ENCODE assay signal across 28 cellular contexts in genomic region chr17:82790391-82790790, GRCh38. TPM values are rescaled to one million over a fixed set of nuclear protein-coding genes. Genes with fewer than 3 reads are reported as not detected.
DNase-seq lines count a peak whose midpoint lies in the region; ATAC-seq, FAIRE-seq and TF ChIP-seq lines count a peak whose summit lies in the region.
"Had no signal": no experiment of that assay in that cellular context is flagged by ENCODE, and none has a peak within 500 bp of the region (broad histone marks: within the 10 kb centered on the region; RNA-seq: fewer than 3 reads in every experiment).

No MANE protein-coding gene starts in this region.

- H3K4me3 ChIP-seq in K562 (no peak overlapping the region), suprapubic skin (no peak overlapping the region), psoas muscle (no peak overlapping the region), dorsolateral prefrontal cortex (no peak overlapping the region)
- H3K4me3 ChIP-seq: Peyer's patch had no signal

- H3K4me2 ChIP-seq in K562 (ENCODE audit: insufficient read depth, low read length): no peak overlapping the region

- no peak overlapping the region for H3K4me3 Mint-ChIP-seq in activated CD8-positive, alpha-beta T cell treated with anti-CD3 and anti-CD28 coated beads, Interleukin-2, amount 10 ng/mL, durations not matched to agents 7 days and 5 days
- H3K4me3 Mint-ChIP-seq in activated CD8-positive, alpha-beta T cell treated with anti-CD3 and anti-CD28 coated beads for 36 hours: no peak overlapping the region
- H3K4me3 Mint-ChIP-seq in memory B cell: no peak overlapping the region
- H3K4me3 Mint-ChIP-seq: CD8-positive, alpha-beta memory T cell; HFFc6 had no signal

- no peak for FAIRE-seq in K562 (lab: Jason Lieb, UNC)
- FAIRE-seq: HepG2 had no signal

- no peak overlapping the region for H3K9ac ChIP-seq in K562 (ENCODE audit: insufficient read depth in 1 of 2, low read depth in 2 of 2, low read length in 2 of 2)

- TF ChIP-seq CTCF in activated CD8-positive, alpha-beta T cell treated with anti-CD3 and anti-CD28 coated beads for 36 hours (IDR thresholded peaks at IDR 0.05): no peak
- TF ChIP-seq CTCF in K562 (IDR thresholded peaks at IDR 0.05 in 2 of 3, conservative IDR thresholded peaks at IDR 0.05 in 1 of 3; ENCODE audit: insufficient read depth in 2 of 3, low read depth in 1 of 3, low read length in 3 of 3) (no peak), suprapubic skin (IDR thresholded peaks at IDR 0.05) (no peak), psoas muscle (IDR thresholded peaks at IDR 0.05) (no peak), dorsolateral prefrontal cortex (IDR thresholded peaks at IDR 0.05 in 54 of 56, conservative IDR thresholded peaks at IDR 0.05 in 2 of 56; ENCODE audit: low read depth in 1 of 56, partially characterized antibody in 56 of 56) (no peak)

- H3K27me3 Mint-ChIP-seq in activated CD8-positive, alpha-beta T cell treated with anti-CD3 and anti-CD28 coated beads, Interleukin-2, amount 10 ng/mL, durations not matched to agents 7 days and 5 days (ENCODE audit: low read depth): no peaks in the 10 kb centered on the region
- H3K27me3 Mint-ChIP-seq in activated CD8-positive, alpha-beta T cell treated with anti-CD3 and anti-CD28 coated beads for 36 hours: no peaks in the 10 kb centered on the region
- no peaks in the 10 kb centered on the region for H3K27me3 Mint-ChIP-seq in memory B cell
- H3K27me3 Mint-ChIP-seq: CD8-positive, alpha-beta memory T cell had no signal

- H3K27me3 ChIP-seq in K562 (ENCODE audit: control insufficient read depth in 2 of 2, insufficient read depth in 2 of 2, low read length in 2 of 2): no peaks in the 10 kb centered on the region
- no peaks in the 10 kb centered on the region for H3K27me3 ChIP-seq in suprapubic skin
- H3K27me3 ChIP-seq in psoas muscle (ENCODE audit: insufficient read depth in 3 of 3, low read length in 2 of 3): no peaks in the 10 kb centered on the region
- H3K27me3 ChIP-seq in dorsolateral prefrontal cortex: no peaks in the 10 kb centered on the region
- H3K27me3 ChIP-seq: Peyer's patch had no signal

- CTCF ChIA-PET in activated CD8-positive, alpha-beta T cell treated with anti-CD3 and anti-CD28 coated beads, Interleukin-2, amount 10 ng/mL, durations not matched to agents 7 days and 5 days (lab: Charles Lee): no interaction called here
- CTCF ChIA-PET in activated CD8-positive, alpha-beta T cell treated with anti-CD3 and anti-CD28 coated beads for 36 hours (lab: Charles Lee): no interaction called here
- CTCF ChIA-PET in K562 (lab: Yijun Ruan, JAX; ENCODE audit: low intra/inter-chr PET ratio): no interaction called here

- peaks cover 2% of the 10 kb centered on the region for H3K9me1 ChIP-seq in K562 (ENCODE audit: control insufficient read depth, insufficient read depth, low read length)

- in situ Hi-C loops in K562 (cut with MboI): no loop called here

- no peak for ATAC-seq in activated CD8-positive, alpha-beta T cell treated with anti-CD3 and anti-CD28 coated beads, Interleukin-2, amount 10 ng/mL, durations not matched to agents 7 days and 5 days
- no peak for ATAC-seq in activated CD8-positive, alpha-beta T cell treated with anti-CD3 and anti-CD28 coated beads for 36 hours
- ATAC-seq in K562: no peak
- ATAC-seq in memory B cell (ENCODE audit: low read depth): no peak
- ATAC-seq in psoas muscle: no peak
- ATAC-seq: HepG2 had no signal

- peaks cover 31% of the 10 kb centered on the region; the same call in 1 of the 3 replicates for H3K36me3 ChIP-seq in K562 (ENCODE audit: control insufficient read depth, insufficient read depth, low read length)
- no peaks in the 10 kb centered on the region for H3K36me3 ChIP-seq in suprapubic skin
- H3K36me3 ChIP-seq in psoas muscle (ENCODE audit: insufficient read depth in 1 of 2, low read depth in 1 of 2): no peaks in the 10 kb centered on the region
- H3K36me3 ChIP-seq: Peyer's patch had no signal

- peak overlapping the region; percentile 43 for H3K27ac Mint-ChIP-seq in activated CD8-positive, alpha-beta T cell treated with anti-CD3 and anti-CD28 coated beads, Interleukin-2, amount 10 ng/mL, durations not matched to agents 7 days and 5 days
- no peak overlapping the region for H3K27ac Mint-ChIP-seq in activated CD8-positive, alpha-beta T cell treated with anti-CD3 and anti-CD28 coated beads for 36 hours
- peak overlapping the region; percentile 19 for H3K27ac Mint-ChIP-seq in memory B cell

- H3K36me3 Mint-ChIP-seq in activated CD8-positive, alpha-beta T cell treated with anti-CD3 and anti-CD28 coated beads, Interleukin-2, amount 10 ng/mL, durations not matched to agents 7 days and 5 days (ENCODE audit: low read depth): no peaks in the 10 kb centered on the region
- peaks cover 6% of the 10 kb centered on the region for H3K36me3 Mint-ChIP-seq in activated CD8-positive, alpha-beta T cell treated with anti-CD3 and anti-CD28 coated beads for 36 hours (ENCODE audit: low read depth)
- H3K36me3 Mint-ChIP-seq in memory B cell: peaks cover 5% of the 10 kb centered on the region

- TF ChIP-seq POLR2A in K562 (conservative IDR thresholded peaks at IDR 0.05) (no peak), suprapubic skin (IDR thresholded peaks at IDR 0.05) (no peak)

- peaks cover 0 to 21% of the 10 kb centered on the region in 2 experiments; a peak in 2 of 5 replicates for H3K4me1 ChIP-seq in K562 (replicated peaks in 1 of 2; ENCODE audit: control insufficient read depth in 2 of 2, insufficient read depth in 2 of 2, low read length in 2 of 2)
- H3K4me1 ChIP-seq in suprapubic skin: peaks cover 68% of the 10 kb centered on the region
- H3K4me1 ChIP-seq in psoas muscle: peaks cover 25% of the 10 kb centered on the region

- no peak for DNase-seq in activated CD8-positive, alpha-beta T cell treated with anti-CD3 and anti-CD28 coated beads, Interleukin-2, amount 10 ng/mL, durations not matched to agents 7 days and 5 days
- no peak for DNase-seq in activated CD8-positive, alpha-beta T cell treated with anti-CD3 and anti-CD28 coated beads for 36 hours
- DNase-seq in K562 (ENCODE audit: extremely low read depth in 1 of 4, low spot score in 3 of 4) (no peak), memory B cell (ENCODE audit: low spot score in 2 of 2) (no peak), suprapubic skin (ENCODE audit: low spot score in 2 of 2) (no peak), psoas muscle (no peak), OCI-M1 (lab: John Stamatoyannopoulos, UW) (no peak), dorsolateral prefrontal cortex (no peak)
- DNase-seq: AML-193; Calu3; CD8-positive, alpha-beta memory T cell; DMS153; GDM1; H7; HFFc6; KG1; NCI-H1092 treated with DMSO at 0.1 percent for 48 hours; NCI-H146; NCI-H2029; NCI-H2227 treated with DMSO at 0.1 percent for 48 hours; NCI-H510A treated with DMSO at 0.1 percent for 48 hours; NCI-H748 treated with DMSO at 0.1 percent for 48 hours; Peyer's patch had no signal

- H4K20me1 ChIP-seq in K562 (replicated peaks; ENCODE audit: control insufficient read depth, insufficient read depth, low read length): no peaks in the 10 kb centered on the region

- no peak for TF ChIP-seq EP300 in K562 (IDR thresholded peaks at IDR 0.05; ENCODE audit: low read length)
- TF ChIP-seq EP300 in suprapubic skin (IDR thresholded peaks at IDR 0.05): no peak

- no peaks in the 10 kb centered on the region for H3K4me1 Mint-ChIP-seq in activated CD8-positive, alpha-beta T cell treated with anti-CD3 and anti-CD28 coated beads, Interleukin-2, amount 10 ng/mL, durations not matched to agents 7 days and 5 days (ENCODE audit: low read depth)
- no peaks in the 10 kb centered on the region for H3K4me1 Mint-ChIP-seq in activated CD8-positive, alpha-beta T cell treated with anti-CD3 and anti-CD28 coated beads for 36 hours (ENCODE audit: low read depth)
- H3K4me1 Mint-ChIP-seq in memory B cell: no peaks in the 10 kb centered on the region

- POLR2A ChIA-PET in activated CD8-positive, alpha-beta T cell treated with anti-CD3 and anti-CD28 coated beads, Interleukin-2, amount 10 ng/mL, durations not matched to agents 7 days and 5 days (lab: Charles Lee): no interaction called here
- POLR2A ChIA-PET in activated CD8-positive, alpha-beta T cell treated with anti-CD3 and anti-CD28 coated beads for 36 hours (lab: Charles Lee): no interaction called here
- POLR2A ChIA-PET in K562 (lab: Yijun Ruan, JAX): no interaction called here

- no peak for TF ChIP-seq RAD21 in K562 (CRISPR knock-in tag; conservative IDR thresholded peaks at IDR 0.05 in 1 of 2, IDR thresholded peaks at IDR 0.05 in 1 of 2)

- no peak overlapping the region for H2AFZ ChIP-seq in K562 (ENCODE audit: low read depth, low read length)

- intact Hi-C loops in activated CD8-positive, alpha-beta T cell treated with anti-CD3 and anti-CD28 coated beads for 36 hours (cut with micrococcal nuclease): no loop called here
- intact Hi-C loops in K562 (cut with micrococcal nuclease): no loop called here
- intact Hi-C loops in psoas muscle (cut with DNase I): no loop called here
- intact Hi-C loops in dorsolateral prefrontal cortex (cut with DNase I): no loop called here

- no peaks in the 10 kb centered on the region for H3K9me3 ChIP-seq in K562 (replicated peaks; ENCODE audit: control insufficient read depth, insufficient read depth, low read depth, low read length)
- no peaks in the 10 kb centered on the region for H3K9me3 ChIP-seq in suprapubic skin
- H3K9me3 ChIP-seq in psoas muscle: no peaks in the 10 kb centered on the region
- H3K9me3 ChIP-seq: Peyer's patch had no signal

- H3K9me3 Mint-ChIP-seq in activated CD8-positive, alpha-beta T cell treated with anti-CD3 and anti-CD28 coated beads, Interleukin-2, amount 10 ng/mL, durations not matched to agents 7 days and 5 days (ENCODE audit: insufficient read depth): no peaks in the 10 kb centered on the region
- no peaks in the 10 kb centered on the region for H3K9me3 Mint-ChIP-seq in activated CD8-positive, alpha-beta T cell treated with anti-CD3 and anti-CD28 coated beads for 36 hours
- H3K9me3 Mint-ChIP-seq in memory B cell: no peaks in the 10 kb centered on the region
- H3K9me3 Mint-ChIP-seq: CD8-positive, alpha-beta memory T cell; HFFc6 had no signal

- H3K27ac ChIP-seq in K562 (ENCODE audit: extremely low read depth, low read depth, low read length) (no peak overlapping the region; the same call in 2 of the 3 replicates), suprapubic skin (peak overlapping the region; percentile 79), psoas muscle (no peak overlapping the region), dorsolateral prefrontal cortex (no peak overlapping the region)
- H3K27ac ChIP-seq: C4-2B, HL-60, Peyer's patch had no signal

- H3K79me2 ChIP-seq in K562 (ENCODE audit: control insufficient read depth, insufficient read depth, low read length): peaks cover 6% of the 10 kb centered on the region; the same call in 1 of the 3 replicates

- BruUV-seq in K562 (replicated peaks; lab: Mats Ljungman, UMichigan): no TSS peak

- WGBS in K562 (ENCODE audit: insufficient coverage, low coverage, missing lambda C conversion rate): 97% methylated on average over 12 of the region's 13 CpGs
- WGBS in suprapubic skin: 98% methylated on average over 7 of the region's 13 CpGs
- WGBS in psoas muscle, 3 donors: 93 to 99% (median 94%) methylated on average over 13 of the region's 13 CpGs

RNA-seq across cellular contexts. Expression of gene TBCD, which starts 38.5 kb away (rescaled TPM):
- 100 to 1,000 TPM; 112 to 122 TPM for total RNA-seq in activated CD8-positive, alpha-beta T cell treated with anti-CD3 and anti-CD28 coated beads, Interleukin-2, amount 10 ng/mL, durations not matched to agents 7 days and 5 days
- total RNA-seq in activated CD8-positive, alpha-beta T cell treated with anti-CD3 and anti-CD28 coated beads for 36 hours: 10 to 100 TPM; 77.8 to 85.8 TPM
- total RNA-seq in K562 (2011; cell fraction: chromatin; rRNA removed; ENCODE audit: low replicate concordance): 239 and 410 TPM in 2 replicates
- total RNA-seq in K562 (2011; cell fraction: nucleolus; rRNA removed): 169 and 192 TPM in 2 replicates
- total RNA-seq in K562 (2011; cell fraction: nucleoplasm; rRNA removed): 154 and 170 TPM in 2 replicates
- total RNA-seq in K562 (2014; rRNA removed): 29.8 and 47.3 TPM in 2 replicates
- total RNA-seq in K562 (2014; rRNA removed; fragmentation: Illumina TruSeq; extraction: Trizol): 18.7 and 23.6 TPM in 2 replicates
- total RNA-seq in K562 (2015; rRNA removed; fragmentation: Illumina TruSeq; extraction: Trizol): 26.0 and 27.1 TPM in 2 replicates
- 98.3 and 98.5 TPM in 2 replicates for total RNA-seq in K562 (2021)
- 28.0 and 45.4 TPM in 2 replicates for polyA plus RNA-seq in K562 (2011; rRNA removed)
- polyA plus RNA-seq in K562 (2011; cell fraction: cytosol; rRNA removed): 46.1 and 77.8 TPM in 2 replicates
- 191 and 272 TPM in 2 replicates for polyA plus RNA-seq in K562 (2011; cell fraction: nucleus; rRNA removed)
- 79.2 and 88.0 TPM in 2 replicates for polyA plus RNA-seq in K562 (2012)
- polyA plus RNA-seq in K562 (2014; fragmentation: Illumina TruSeq; extraction: Trizol): 36.5 and 40.9 TPM in 2 replicates
- 10 to 100 TPM in 1 of 2 experiments, 1 to 10 TPM in 1; 8.9 to 20.2 TPM for polyA plus RNA-seq in K562 (2014; fragmentation: Nextera tagmentation; extraction: Ambion mirVana)
- polyA plus RNA-seq in K562 (2014; rRNA removed): 42.3 and 50.3 TPM in 2 replicates
- polyA minus RNA-seq in K562 (2011; rRNA and poly(A)+ RNA removed): 41.7 and 49.7 TPM in 2 replicates
- polyA minus RNA-seq in K562 (2011; cell fraction: cytosol; rRNA and poly(A)+ RNA removed): 67.8 and 69.4 TPM in 2 replicates
- polyA minus RNA-seq in K562 (2011; cell fraction: nucleus; rRNA and poly(A)+ RNA removed): 54.7 and 67.0 TPM in 2 replicates
- 100 to 1,000 TPM in 1 of 4 donors, 10 to 100 TPM in 3; 49.7 to 119 (median 71.5) TPM for total RNA-seq in suprapubic skin
- 10 to 100 TPM; 34.7 to 46.1 (median 40.3) TPM for total RNA-seq in psoas muscle
- polyA plus RNA-seq in psoas muscle: 10 to 100 TPM; 28.2 to 65.0 (median 31.4) TPM
- 100 to 1,000 TPM in 110 of 120 experiments, 10 to 100 TPM in 10; 90.4 to 151 (median 117) TPM for total RNA-seq in dorsolateral prefrontal cortex

RNA-seq across cellular contexts. Expression of gene ZNF750, which starts 49.4 kb away (rescaled TPM):
- total RNA-seq in activated CD8-positive, alpha-beta T cell treated with anti-CD3 and anti-CD28 coated beads, Interleukin-2, amount 10 ng/mL, durations not matched to agents 7 days and 5 days: not detected
- total RNA-seq in activated CD8-positive, alpha-beta T cell treated with anti-CD3 and anti-CD28 coated beads for 36 hours: not detected
- total RNA-seq in K562 (2011; cell fraction: chromatin; rRNA removed; ENCODE audit: low replicate concordance): not detected in 2 replicates
- total RNA-seq in K562 (2011; cell fraction: nucleolus; rRNA removed): not detected in 2 replicates
- not detected in 2 replicates for total RNA-seq in K562 (2011; cell fraction: nucleoplasm; rRNA removed)
- total RNA-seq in K562 (2014; rRNA removed): not detected in 2 replicates
- total RNA-seq in K562 (2014; rRNA removed; fragmentation: Illumina TruSeq; extraction: Trizol): not detected in 2 replicates
- total RNA-seq in K562 (2015; rRNA removed; fragmentation: Illumina TruSeq; extraction: Trizol): not detected in 2 replicates
- not detected in 2 replicates for total RNA-seq in K562 (2021)
- polyA plus RNA-seq in K562 (2011; rRNA removed): not detected in 2 replicates
- polyA plus RNA-seq in K562 (2011; cell fraction: cytosol; rRNA removed): not detected in 2 replicates
- not detected in 2 replicates for polyA plus RNA-seq in K562 (2011; cell fraction: nucleus; rRNA removed)
- polyA plus RNA-seq in K562 (2012): 0.07 TPM in 2 replicates
- polyA plus RNA-seq in K562 (2014; fragmentation: Illumina TruSeq; extraction: Trizol): not detected in 2 replicates
- polyA plus RNA-seq in K562 (2014; fragmentation: Nextera tagmentation; extraction: Ambion mirVana): not detected
- polyA plus RNA-seq in K562 (2014; rRNA removed): not detected in 2 replicates
- not detected in 2 replicates for polyA minus RNA-seq in K562 (2011; rRNA and poly(A)+ RNA removed)
- not detected in 2 replicates for polyA minus RNA-seq in K562 (2011; cell fraction: cytosol; rRNA and poly(A)+ RNA removed)
- not detected in 2 replicates for polyA minus RNA-seq in K562 (2011; cell fraction: nucleus; rRNA and poly(A)+ RNA removed)
- total RNA-seq in suprapubic skin: 100 to 1,000 TPM; 117 to 353 (median 233) TPM
- 1 to 10 TPM in 3 of 4 donors, not detected in 1; 1.8 to 6.3 (median 2.7) TPM for total RNA-seq in psoas muscle
- 1 to 10 TPM in 2 of 3 donors, under 1 TPM in 1; 0.79 to 5.1 (median 1.4) TPM for polyA plus RNA-seq in psoas muscle
- total RNA-seq in dorsolateral prefrontal cortex: under 1 TPM in 5 of 120 experiments, not detected in 115; 0.12 to 0.39 (median 0.36) TPM
- total RNA-seq: A172; Calu3; CD8-positive, alpha-beta memory T cell; H7; HepG2; HFFc6; Peyer's patch had no signal
- polyA plus RNA-seq: AG04450; CD8-positive, alpha-beta memory T cell; HepG2 had no signal

RNA-seq across cellular contexts. Expression of gene FN3K, which starts 55.0 kb away (rescaled TPM):
- total RNA-seq in activated CD8-positive, alpha-beta T cell treated with anti-CD3 and anti-CD28 coated beads, Interleukin-2, amount 10 ng/mL, durations not matched to agents 7 days and 5 days: 1 to 10 TPM; 1.7 to 1.9 TPM
- total RNA-seq in activated CD8-positive, alpha-beta T cell treated with anti-CD3 and anti-CD28 coated beads for 36 hours: 1 to 10 TPM in 1 of 2 experiments, under 1 TPM in 1; 0.96 to 1.2 TPM
- total RNA-seq in K562 (2011; cell fraction: chromatin; rRNA removed; ENCODE audit: low replicate concordance): 37.1 and 44.4 TPM in 2 replicates
- 20.8 and 23.0 TPM in 2 replicates for total RNA-seq in K562 (2011; cell fraction: nucleolus; rRNA removed)
- 22.2 and 22.9 TPM in 2 replicates for total RNA-seq in K562 (2011; cell fraction: nucleoplasm; rRNA removed)
- total RNA-seq in K562 (2014; rRNA removed) (6.3 and 6.6 TPM in 2 replicates), K562 (2014; rRNA removed; fragmentation: Illumina TruSeq; extraction: Trizol) (1.3 and 1.4 TPM in 2 replicates), K562 (2015; rRNA removed; fragmentation: Illumina TruSeq; extraction: Trizol) (3.6 TPM in 2 replicates), K562 (2021) (20.0 and 22.7 TPM in 2 replicates), suprapubic skin (10 to 100 TPM in 1 of 4 donors, 1 to 10 TPM in 3; 2.0 to 19.2 (median 4.2) TPM), psoas muscle (10 to 100 TPM in 3 of 4 donors, 1 to 10 TPM in 1; 5.9 to 22.3 (median 18.1) TPM), dorsolateral prefrontal cortex (100 to 1,000 TPM in 107 of 120 experiments, 10 to 100 TPM in 13; 62.5 to 210 (median 123) TPM)
- polyA plus RNA-seq in K562 (2011; rRNA removed) (3.8 and 6.1 TPM in 2 replicates), K562 (2014; fragmentation: Illumina TruSeq; extraction: Trizol) (8.6 and 10.6 TPM in 2 replicates), K562 (2014; fragmentation: Nextera tagmentation; extraction: Ambion mirVana) (under 1 TPM; 0.08 to 0.11 TPM), K562 (2014; rRNA removed) (7.9 and 10.0 TPM in 2 replicates), psoas muscle (10 to 100 TPM in 1 of 3 donors, 1 to 10 TPM in 2; 6.1 to 10.1 (median 8.1) TPM)
- 2.0 and 2.3 TPM in 2 replicates for polyA plus RNA-seq in K562 (2011; cell fraction: cytosol; rRNA removed)
- 14.3 and 19.9 TPM in 2 replicates for polyA plus RNA-seq in K562 (2011; cell fraction: nucleus; rRNA removed)
- polyA plus RNA-seq in K562 (2012): 22.1 and 24.7 TPM in 2 replicates
- 3.8 and 5.8 TPM in 2 replicates for polyA minus RNA-seq in K562 (2011; rRNA and poly(A)+ RNA removed)
- polyA minus RNA-seq in K562 (2011; cell fraction: cytosol; rRNA and poly(A)+ RNA removed): 10.5 and 19.6 TPM in 2 replicates
- polyA minus RNA-seq in K562 (2011; cell fraction: nucleus; rRNA and poly(A)+ RNA removed): 6.9 and 14.9 TPM in 2 replicates

Comparison
In these comparisons a context has a peak if more than half of its experiments do, and no peak if none do; other contexts are left out.
1. RNA of gene ZNF750, which starts 49.4 kb away (total RNA-seq): 117 to 353 TPM in suprapubic skin; 1.8 to 6.3 TPM in psoas muscle, not detected in activated CD8-positive, alpha-beta T cell treated with anti-CD3 and anti-CD28 coated beads, Interleukin-2, amount 10 ng/mL, durations not matched to agents 7 days and 5 days, not detected in activated CD8-positive, alpha-beta T cell treated with anti-CD3 and anti-CD28 coated beads for 36 hours, not detected in K562 and 0.12 to 0.39 TPM in dorsolateral prefrontal cortex; every median in the first group is over 10 times any median in the second.